Comparison of ENCODE assay signal across 19 cellular contexts in genomic region chr1:21926065-21926464, GRCh38. TPM values are rescaled to one million over a fixed set of nuclear protein-coding genes. Genes with fewer than 3 reads are reported as not detected.
DNase-seq lines count a peak whose midpoint lies in the region; TF ChIP-seq lines count a peak whose summit lies in the region.
"Had no signal": no experiment of that assay in that cellular context is flagged by ENCODE, and none has a peak within 500 bp of the region (broad histone marks: within the 10 kb centered on the region; RNA-seq: fewer than 3 reads in every experiment).

No MANE protein-coding gene starts in this region.

- H3K36me3 ChIP-seq in Peyer's patch, result no peaks in the 10 kb centered on the region
- peaks cover 0 to 7% (median 3%) of the 10 kb centered on the region in 4 donors for H3K36me3 ChIP-seq in esophagus muscularis mucosa
- peaks cover 42% of the 10 kb centered on the region for H3K36me3 ChIP-seq in osteoblast (ENCODE audit: insufficient read depth, low read length)
- no peaks in the 10 kb centered on the region for H3K36me3 ChIP-seq in transverse colon

- H3K27ac ChIP-seq in Peyer's patch, result peak overlapping the region; percentile 49 to 96 (median 88)
- peak overlapping the region; percentile 93 to 99 (median 98) for H3K27ac ChIP-seq in esophagus muscularis mucosa (replicated peaks in 1 of 4)
- peak overlapping the region; percentile 89 for H3K27ac ChIP-seq in osteoblast (ENCODE audit: low read depth, low read length)
- peak overlapping the region; percentile 93 to 98 (median 94) for H3K27ac ChIP-seq in transverse colon
- H3K27ac ChIP-seq: foreskin keratinocyte, KMS-11 had no signal

- WGBS in esophagus muscularis mucosa, result 51% methylated on average over 2 of the region's 2 CpGs
- 59% methylated on average over 2 of the region's 2 CpGs; no CpG with 5 or more reads in 1 of the 2 donors for WGBS in transverse colon (ENCODE audit: low coverage in 1 of 2), 2 donors

- no peaks in the 10 kb centered on the region for H3K27me3 ChIP-seq in Peyer's patch
- H3K27me3 ChIP-seq in esophagus muscularis mucosa, result no peaks in the 10 kb centered on the region
- no peaks in the 10 kb centered on the region for H3K27me3 ChIP-seq in osteoblast (ENCODE audit: insufficient read depth, low read length)
- H3K27me3 ChIP-seq in transverse colon, result no peaks in the 10 kb centered on the region
- H3K27me3 ChIP-seq: foreskin keratinocyte had no signal

- H3K9me3 ChIP-seq in Peyer's patch, result no peaks in the 10 kb centered on the region
- H3K9me3 ChIP-seq in esophagus muscularis mucosa, result no peaks in the 10 kb centered on the region
- H3K9me3 ChIP-seq in osteoblast (ENCODE audit: low read depth, low read length), result no peaks in the 10 kb centered on the region
- H3K9me3 ChIP-seq in transverse colon, result no peaks in the 10 kb centered on the region

- H3K4me3 ChIP-seq in Peyer's patch (no peak overlapping the region), esophagus muscularis mucosa (no peak overlapping the region), osteoblast (ENCODE audit: insufficient read depth, low read length) (no peak overlapping the region), transverse colon (no peak overlapping the region)

- no peak for DNase-seq in Peyer's patch
- DNase-seq in esophagus muscularis mucosa (ENCODE audit: extremely low spot score), result no peak
- DNase-seq in osteoblast (ENCODE audit: insufficient read length, low spot score, missing footprints), result no peak
- no peak for DNase-seq in transverse colon
- no peak for DNase-seq in germinal center (ENCODE audit: low spot score)
- DNase-seq in GF-D8 (lab: John Stamatoyannopoulos, UW), result no peak
- DNase-seq in amygdala (lab: John Stamatoyannopoulos, UW), result no peak
- DNase-seq: activated CD4-positive, alpha-beta T cell treated with anti-CD3 and anti-CD28 coated beads for 4 hours; activated T-cell treated with anti-CD3 and anti-CD28 coated beads, Interleukin-2, amount 50 U/mL, for 4 hours; C1 segment of cervical spinal cord; DMS79 treated with DMSO at 0.1 percent for 48 hours; foreskin keratinocyte; natural killer cell; NCI-H1694; NCI-H526; T-helper 2 cell had no signal

- TF ChIP-seq CTCF in Peyer's patch (IDR thresholded peaks at IDR 0.05) (no peak), esophagus muscularis mucosa (IDR thresholded peaks at IDR 0.05) (no peak), osteoblast (IDR thresholded peaks at IDR 0.05; ENCODE audit: extremely low read depth, low read depth, low read length) (no peak), transverse colon (IDR thresholded peaks at IDR 0.05) (no peak)

- peak overlapping the region; percentile 14 for H3K4me2 ChIP-seq in osteoblast (ENCODE audit: insufficient read depth, low read length)
- H3K4me2 ChIP-seq: KMS-11 had no signal

- in situ Hi-C loops in transverse colon (cut with MboI; ENCODE audit: low pct_ligation_motif_present in 1 of 4, low pct_unique_long_range_greater_than_20kb in 1 of 4, low sequenced_read_pairs in 3 of 4), result no loop called here

- TF ChIP-seq POLR2A in Peyer's patch (IDR thresholded peaks at IDR 0.05) (no peak), esophagus muscularis mucosa (IDR thresholded peaks at IDR 0.05; ENCODE audit: low read depth) (no peak), transverse colon (IDR thresholded peaks at IDR 0.05) (no peak)

- TF ChIP-seq EP300 in esophagus muscularis mucosa (IDR thresholded peaks at IDR 0.05), result no peak
- no peak for TF ChIP-seq EP300 in transverse colon (IDR thresholded peaks at IDR 0.05; ENCODE audit: low read depth)

- H2AFZ ChIP-seq in osteoblast (ENCODE audit: low read length), result no peak overlapping the region

- peaks cover 17% of the 10 kb centered on the region for H4K20me1 ChIP-seq in osteoblast (ENCODE audit: insufficient read depth, low read length)

- peaks cover 95% of the 10 kb centered on the region for H3K79me2 ChIP-seq in osteoblast (ENCODE audit: insufficient read depth, low read length)

- peaks cover 0 to 89% (median 21%) of the 10 kb centered on the region in 4 donors for H3K4me1 ChIP-seq in Peyer's patch
- H3K4me1 ChIP-seq in esophagus muscularis mucosa, result peaks cover 97 to 100% (median 100%) of the 10 kb centered on the region in 4 donors
- H3K4me1 ChIP-seq in osteoblast (ENCODE audit: insufficient read depth, low read length), result peaks cover 74% of the 10 kb centered on the region
- peaks cover 62 to 97% (median 83%) of the 10 kb centered on the region in 4 donors for H3K4me1 ChIP-seq in transverse colon

- intact Hi-C loops in esophagus muscularis mucosa (cut with DNase I) (no loop called here), transverse colon (cut with DNase I; ENCODE audit: low total_unique reads) (no loop called here)

RNA-seq across cellular contexts. Expression of gene HSPG2, which starts 11.0 kb away (rescaled TPM):
- 100 to 1,000 TPM in 3 of 4 donors, 10 to 100 TPM in 1; 68.7 to 199 (median 122) TPM for total RNA-seq in Peyer's patch
- 1,000 to 10,000 TPM in 1 of 4 donors, 100 to 1,000 TPM in 3; 414 to 1,199 (median 595) TPM for total RNA-seq in esophagus muscularis mucosa
- 220 and 265 TPM in 2 replicates for total RNA-seq in osteoblast
- 100 to 1,000 TPM; 107 to 343 (median 228) TPM for total RNA-seq in transverse colon

RNA-seq across cellular contexts. Expression of gene CELA3B, which starts 50.8 kb away (rescaled TPM):
- total RNA-seq in Peyer's patch (not detected), esophagus muscularis mucosa (not detected), osteoblast (not detected in 2 replicates), transverse colon (not detected)
- total RNA-seq: foreskin keratinocyte, natural killer cell, RPMI7951, temporal lobe had no signal
